ENCODE assay signal across 19 cellular contexts in genomic region chr20:19512886-19513285, GRCh38.
DNase-seq lines count a peak whose midpoint lies in the region; ATAC-seq and TF ChIP-seq lines count a peak whose summit lies in the region.
"Had no signal": no experiment of that assay in that cellular context is flagged by ENCODE, and none has a peak within 500 bp of the region (broad histone marks: within the 10 kb centered on the region; RNA-seq: fewer than 3 reads in every experiment).

No MANE protein-coding gene starts in this region.

- H3K4me3 ChIP-seq in endodermal cell (ENCODE audit: low read length) (no peak overlapping the region), body of pancreas (no peak overlapping the region)
- H3K4me3 ChIP-seq: A549, GM12878 had no signal

- H3K9ac ChIP-seq in endodermal cell (ENCODE audit: extremely low read depth, low read length, poor library complexity, severe bottlenecking): no peak overlapping the region

- H3K4me1 Mint-ChIP-seq in endodermal cell: no peaks in the 10 kb centered on the region
- H3K4me1 Mint-ChIP-seq: IgD-negative memory B cell had no signal

- peaks cover 2% of the 10 kb centered on the region for H3K27me3 Mint-ChIP-seq in endodermal cell (ENCODE audit: insufficient read depth)
- H3K27me3 Mint-ChIP-seq: CD4-positive, alpha-beta T cell had no signal

- 94% methylated on average over 2 of the region's 2 CpGs; no CpG with 5 or more reads in 1 of the 2 experiments for WGBS in endodermal cell (ENCODE audit: insufficient coverage in 1 of 2, insufficient read length in 1 of 2), 2 experiments
- WGBS in body of pancreas, 2 donors: 49 to 50% methylated on average over 2 of the region's 2 CpGs

- no peaks in the 10 kb centered on the region for H3K36me3 Mint-ChIP-seq in endodermal cell (ENCODE audit: low read depth)
- H3K36me3 Mint-ChIP-seq: IgD-negative memory B cell had no signal

- TF ChIP-seq CTCF in endodermal cell (conservative IDR thresholded peaks at IDR 0.05) (no peak), body of pancreas (IDR thresholded peaks at IDR 0.05) (no peak)

- no peaks in the 10 kb centered on the region for H3K27me3 ChIP-seq in endodermal cell (ENCODE audit: control insufficient read depth, insufficient read depth, low read length, poor library complexity, severe bottlenecking)
- no peaks in the 10 kb centered on the region for H3K27me3 ChIP-seq in body of pancreas

- H3K9me3 Mint-ChIP-seq in endodermal cell: peaks cover 3% of the 10 kb centered on the region
- H3K9me3 Mint-ChIP-seq: CD4-positive, alpha-beta T cell had no signal

- H3K36me3 ChIP-seq in endodermal cell (ENCODE audit: control insufficient read depth, insufficient read depth, low read length) (no peaks in the 10 kb centered on the region), body of pancreas (replicated peaks in 1 of 2; ENCODE audit: insufficient read depth in 1 of 2, low read depth in 2 of 2) (no peaks in the 10 kb centered on the region)

- no peak overlapping the region for H3K4me3 Mint-ChIP-seq in endodermal cell
- H3K4me3 Mint-ChIP-seq: CD4-positive, alpha-beta T cell; H9; IgD-negative memory B cell had no signal

- H3K4me1 ChIP-seq in endodermal cell (ENCODE audit: control insufficient read depth, insufficient read depth, low read length) (no peaks in the 10 kb centered on the region), body of pancreas (no peaks in the 10 kb centered on the region)
- H3K4me1 ChIP-seq: A549, Caco-2 had no signal

- DNase-seq in DMS53 (lab: John Stamatoyannopoulos, UW) (peak; percentile 25), DMS53 treated with DMSO at 0.1 percent for 48 hours (lab: John Stamatoyannopoulos, UW; ENCODE audit: unreplicated experiment) (no peak), ELF-1 (ENCODE audit: low read depth, low spot score) (peak; percentile 30), endodermal cell (no peak), retina (peak; percentile 26), body of pancreas (no peak)
- DNase-seq: AML-193; Caco-2; CD4-positive, alpha-beta T cell; DMS79 treated with DMSO at 0.1 percent for 48 hours; H9; KBM-7 had no signal

- no peak for ATAC-seq in body of pancreas
- ATAC-seq in GM19397 (IDR thresholded peaks at IDR 0.05; ENCODE audit: unreplicated experiment): no peak
- ATAC-seq: A549, GM12878, HepG2 had no signal

- no peaks in the 10 kb centered on the region for H3K9me3 ChIP-seq in endodermal cell (ENCODE audit: control insufficient read depth, low read length)
- no peaks in the 10 kb centered on the region for H3K9me3 ChIP-seq in body of pancreas
- H3K9me3 ChIP-seq: A549, Caco-2 had no signal

- H3K27ac Mint-ChIP-seq in endodermal cell: no peak overlapping the region
- H3K27ac Mint-ChIP-seq: CD4-positive, alpha-beta T cell had no signal

- TF ChIP-seq POLR2A in body of pancreas (IDR thresholded peaks at IDR 0.05): no peak

- intact Hi-C loops in body of pancreas (cut with DNase I): no loop called here

- peak overlapping the region; percentile 72 for H3K27ac ChIP-seq in endodermal cell (ENCODE audit: low read depth, low read length)
- no peak overlapping the region for H3K27ac ChIP-seq in body of pancreas
- H3K27ac ChIP-seq: 22Rv1, A549, C4-2B had no signal

Comparison
In these comparisons a context has a peak if more than half of its experiments do, and no peak if none do; other contexts are left out.
1. DNase-seq: peak in DMS53 (single experiment), ELF-1 (single experiment) and retina (single experiment); none in DMS53 treated with DMSO at 0.1 percent for 48 hours (single experiment), endodermal cell (single experiment) and body of pancreas (0 of 4).